29 cellular contexts compared by ENCODE assay signal in the genomic region with DNA sequence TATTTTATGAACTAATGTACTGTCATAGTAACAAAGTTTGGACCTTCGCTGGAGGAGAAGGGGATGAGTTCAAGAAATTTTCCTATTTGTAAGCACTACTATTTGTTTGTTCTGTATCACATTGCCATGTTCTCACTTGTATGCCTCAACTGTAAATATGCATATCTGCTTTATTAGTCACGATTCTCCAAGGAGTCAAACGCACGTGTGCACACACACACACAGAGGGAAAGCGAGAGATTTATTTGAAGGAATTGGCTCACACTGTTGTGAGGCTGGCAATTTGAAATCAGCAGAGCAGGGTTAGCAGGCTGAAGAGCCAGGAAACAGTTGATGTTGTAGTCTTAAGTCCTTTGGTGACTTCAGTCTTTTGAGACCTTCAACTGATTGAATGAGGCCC. TPM values are rescaled to one million over a fixed set of nuclear protein-coding genes. Genes with fewer than 3 reads are reported as not detected.
"Had no signal": no experiment of that assay in that cellular context is flagged by ENCODE, and none has a peak within 500 bp of the region (broad histone marks: within the 10 kb centered on the region; RNA-seq: fewer than 3 reads in every experiment).

No MANE protein-coding gene starts in this region.

- H3K36me3 ChIP-seq: adrenal gland, esophagus muscularis mucosa, heart right ventricle, pancreas, right atrium auricular region, tibial artery had no signal

- H3K27ac Mint-ChIP-seq: activated naive CD8-positive, alpha-beta T cell; activated T-helper 2 cell treated with anti-CD3 and anti-CD28 coated beads, Interferon-gamma antibody, Interleukin-2, Interleukin-4, amounts not matched to agents 10 μg/mL and 5 μg/mL and 100 μg/mL, durations not matched to agents 14 hours and 24 hours and 36 hours; memory B cell; nephron progenitor cell; stimulated activated naive CD8-positive, alpha-beta T cell treated with anti-CD3 and anti-CD28 coated beads, Interleukin-15, Interleukin-2, amounts not matched to agents 100 ng/mL and 50 ng/mL, for 24 hours had no signal

- FAIRE-seq: astrocyte, colon, pancreas had no signal

- H3K4me1 ChIP-seq: adrenal gland, esophagus muscularis mucosa, heart right ventricle, pancreas, right atrium auricular region, tibial artery had no signal

- H3K9me3 Mint-ChIP-seq: activated T-cell treated with anti-CD3 and anti-CD28 coated beads, Interleukin-2, amount 50 U/mL, for 4 hours; activated T-helper 2 cell treated with anti-CD3 and anti-CD28 coated beads, Interferon-gamma antibody, Interleukin-2, Interleukin-4, amounts not matched to agents 10 μg/mL and 5 μg/mL and 100 μg/mL, durations not matched to agents 14 hours and 24 hours and 36 hours; central memory CD8-positive, alpha-beta T cell; memory B cell; nephron progenitor cell; stimulated activated naive CD8-positive, alpha-beta T cell treated with anti-CD3 and anti-CD28 coated beads, Interleukin-15, Interleukin-2, amounts not matched to agents 100 ng/mL and 50 ng/mL, for 24 hours had no signal

- H3K4me3 ChIP-seq: adrenal gland, esophagus muscularis mucosa, heart right ventricle, pancreas, psoas muscle, right atrium auricular region, tibial artery had no signal

- H3K4me1 Mint-ChIP-seq: central memory CD8-positive, alpha-beta T cell; nephron progenitor cell had no signal

- H3K36me3 Mint-ChIP-seq: activated naive CD8-positive, alpha-beta T cell; memory B cell had no signal

- H3K9me3 ChIP-seq: adrenal gland, esophagus muscularis mucosa, heart right ventricle, pancreas, psoas muscle, right atrium auricular region, tibial artery had no signal

- DNase-seq: activated CD4-positive, alpha-beta T cell treated with anti-CD3 and anti-CD28 coated beads for 1 hour; activated CD4-positive, alpha-beta T cell treated with anti-CD3 and anti-CD28 coated beads, Interleukin-2, amount 50 U/mL, for 48 hours; activated CD8-positive, alpha-beta memory T cell treated with anti-CD3 and anti-CD28 coated beads, Interleukin-2, amount 50 U/mL, for 48 hours; activated naive CD4-positive, alpha-beta T cell; activated T-cell treated with anti-CD3 and anti-CD28 coated beads, Interleukin-2, amount 50 U/mL, for 4 hours; adrenal gland; effector memory CD4-positive, alpha-beta T cell; heart right ventricle; islet precursor cell; left colon; nephron progenitor cell; pancreas; psoas muscle; stimulated activated CD4-positive, alpha-beta T cell treated with anti-CD3 and anti-CD28 coated beads, Interleukin-12 subunit alpha, Interleukin-12 subunit beta, amount 100 ng/mL, for 4 hours; stimulated activated CD4-positive, alpha-beta T cell treated with anti-CD3 and anti-CD28 coated beads, Interleukin-4, amount 100 ng/mL, for 4 hours; T-helper 9 cell; tibial artery had no signal

- H3K4me3 Mint-ChIP-seq: activated naive CD8-positive, alpha-beta T cell; activated T-cell treated with anti-CD3 and anti-CD28 coated beads, Interleukin-2, amount 50 U/mL, for 4 hours; central memory CD8-positive, alpha-beta T cell; memory B cell; nephron progenitor cell; stimulated activated naive CD8-positive, alpha-beta T cell treated with anti-CD3 and anti-CD28 coated beads, Interleukin-15, Interleukin-2, amounts not matched to agents 100 ng/mL and 50 ng/mL, for 24 hours had no signal

- H3K27me3 ChIP-seq: right atrium auricular region had no signal

- H3K27ac ChIP-seq: adrenal gland, esophagus muscularis mucosa, heart right ventricle, pancreas, right atrium auricular region, tibial artery had no signal

RNA-seq across cellular contexts. Expression of a gene that starts 24.9 kb away (rescaled TPM):
- total RNA-seq: activated CD8-positive, alpha-beta memory T cell treated with anti-CD3 and anti-CD28 coated beads for 36 hours; activated T-cell treated with anti-CD3 and anti-CD28 coated beads, Interleukin-2, amount 50 U/mL, for 4 hours; activated T-helper 2 cell treated with anti-CD3 and anti-CD28 coated beads, Interferon-gamma antibody, Interleukin-2, Interleukin-4, amounts not matched to agents 10 μg/mL and 5 μg/mL and 100 μg/mL, durations not matched to agents 14 hours and 24 hours and 36 hours; dermis microvascular lymphatic vessel endothelial cell; left colon; mononuclear cell; pancreas; right atrium auricular region had no signal

RNA-seq across cellular contexts. Expression of a gene that starts 56.0 kb away (rescaled TPM):
- total RNA-seq: activated CD8-positive, alpha-beta memory T cell treated with anti-CD3 and anti-CD28 coated beads for 36 hours; activated T-cell treated with anti-CD3 and anti-CD28 coated beads, Interleukin-2, amount 50 U/mL, for 4 hours; activated T-helper 2 cell treated with anti-CD3 and anti-CD28 coated beads, Interferon-gamma antibody, Interleukin-2, Interleukin-4, amounts not matched to agents 10 μg/mL and 5 μg/mL and 100 μg/mL, durations not matched to agents 14 hours and 24 hours and 36 hours; astrocyte; dermis microvascular lymphatic vessel endothelial cell; left colon; mononuclear cell; pancreas had no signal
